Comparison of ENCODE assay signal across 8 cellular contexts in genomic region chr12:7189398-7190267, GRCh38. TPM values are rescaled to one million over a fixed set of nuclear protein-coding genes. Genes with fewer than 3 reads are reported as not detected.
DNase-seq lines count a peak whose midpoint lies in the region; ATAC-seq, FAIRE-seq and TF ChIP-seq lines count a peak whose summit lies in the region.

TSS of gene PEX5 (plus strand) at chr12:7189686. CDS start at chr12:7190378, 692 bp downstream.

- peak; percentile 91 for DNase-seq in BE2C
- peak; percentile 89 for DNase-seq in GM19239 (ENCODE audit: insufficient read length, low spot score)
- peak; percentile 84 to 94 for DNase-seq in NCI-H524 (lab: John Stamatoyannopoulos, UW)
- peak; percentile 95 for DNase-seq in activated CD4-positive, alpha-beta T cell treated with anti-CD3 and anti-CD28 coated beads, Interleukin-2, amount 10 ng/mL, durations not matched to agents 24 days and 14 days
- peak; percentile 91 for DNase-seq in colonic mucosa
- DNase-seq in stimulated activated CD4-positive, alpha-beta T cell treated with anti-CD3 and anti-CD28 coated beads, Interleukin-1b, Interleukin-23, amount 100 ng/mL, for 24 hours (ENCODE audit: low read depth in 4 of 4, low spot score in 1 of 4), result peak; percentile 52 to 74 (median 65)

- no peaks in the 10 kb centered on the region for H3K9me3 Mint-ChIP-seq in activated CD4-positive, alpha-beta T cell treated with anti-CD3 and anti-CD28 coated beads, Interleukin-2, amount 10 ng/mL, durations not matched to agents 24 days and 14 days

- intact Hi-C loops in activated CD4-positive, alpha-beta T cell treated with anti-CD3 and anti-CD28 coated beads, Interleukin-2, amount 10 ng/mL, durations not matched to agents 24 days and 14 days (cut with micrococcal nuclease), result loop anchor here (5.0 kb wide), 2 partner anchors 172 to 527 kb away; partner anchors contain the start of genes ING4 and LPCAT3
- intact Hi-C loops in colonic mucosa (cut with DNase I), result no loop called here

- H3K36me3 ChIP-seq in BE2C, result peaks cover 20% of the 10 kb centered on the region
- H3K36me3 ChIP-seq in colonic mucosa, result no peaks in the 10 kb centered on the region

- peak within 1 kb of the TSS; percentile 82 to 91 for H3K9ac ChIP-seq in colonic mucosa (ENCODE audit: low read depth in 2 of 2, low read length in 2 of 2)

- H3K4me1 ChIP-seq in BE2C, result peaks cover 4% of the 10 kb centered on the region; the same call in 1 of the 2 replicates
- H3K4me1 ChIP-seq in colonic mucosa, result peaks cover 7% of the 10 kb centered on the region

- H3K27ac ChIP-seq in colonic mucosa, result peak within 1 kb of the TSS; percentile 24
- peak within 1 kb of the TSS; percentile 89 for H3K27ac ChIP-seq in layer of hippocampus (ENCODE audit: low read depth, low read length)

- H3K4me3 Mint-ChIP-seq in activated CD4-positive, alpha-beta T cell treated with anti-CD3 and anti-CD28 coated beads, Interleukin-2, amount 10 ng/mL, durations not matched to agents 24 days and 14 days, result peak within 1 kb of the TSS; percentile 93

- TF ChIP-seq CTCF in BE2C (IDR thresholded peaks at IDR 0.05; ENCODE audit: low read depth, low read length) (no peak), colonic mucosa (IDR thresholded peaks at IDR 0.05) (no peak)

- H3K4me1 Mint-ChIP-seq in activated CD4-positive, alpha-beta T cell treated with anti-CD3 and anti-CD28 coated beads, Interleukin-2, amount 10 ng/mL, durations not matched to agents 24 days and 14 days, result peaks cover 23% of the 10 kb centered on the region

- peaks cover 19% of the 10 kb centered on the region for H3K36me3 Mint-ChIP-seq in activated CD4-positive, alpha-beta T cell treated with anti-CD3 and anti-CD28 coated beads, Interleukin-2, amount 10 ng/mL, durations not matched to agents 24 days and 14 days (ENCODE audit: low read depth)

- H3K27ac Mint-ChIP-seq in activated CD4-positive, alpha-beta T cell treated with anti-CD3 and anti-CD28 coated beads, Interleukin-2, amount 10 ng/mL, durations not matched to agents 24 days and 14 days, result peak within 1 kb of the TSS; percentile 96

- H3K4me3 ChIP-seq in BE2C (ENCODE audit: low read depth, low read length), result peak within 1 kb of the TSS; percentile 88
- peak within 1 kb of the TSS; percentile 72 for H3K4me3 ChIP-seq in colonic mucosa

- ATAC-seq in HG03457 (IDR thresholded peaks at IDR 0.05; ENCODE audit: unreplicated experiment), result peak; percentile 88

- H3K9me3 ChIP-seq in BE2C (no peaks in the 10 kb centered on the region), colonic mucosa (no peaks in the 10 kb centered on the region)

- no peaks in the 10 kb centered on the region for H3K27me3 Mint-ChIP-seq in activated CD4-positive, alpha-beta T cell treated with anti-CD3 and anti-CD28 coated beads, Interleukin-2, amount 10 ng/mL, durations not matched to agents 24 days and 14 days

- H3K27me3 ChIP-seq in BE2C, result no peaks in the 10 kb centered on the region
- H3K27me3 ChIP-seq in colonic mucosa, result no peaks in the 10 kb centered on the region
- no peaks in the 10 kb centered on the region for H3K27me3 ChIP-seq in layer of hippocampus (ENCODE audit: control insufficient read depth, insufficient read depth, low read length)

- peak; percentile 73 for FAIRE-seq in GM19239 (lab: Jason Lieb, UNC)

RNA-seq across cellular contexts. Expression of gene PEX5, which starts in this region (rescaled TPM):
- polyA plus RNA-seq in BE2C (2012; ENCODE audit: insufficient read depth, insufficient read length, low read depth), result 80.6 TPM
- 36.7 and 42.5 TPM in 2 replicates for total RNA-seq in activated CD4-positive, alpha-beta T cell treated with anti-CD3 and anti-CD28 coated beads, Interleukin-2, amount 10 ng/mL, durations not matched to agents 24 days and 14 days
- 10 to 100 TPM; 31.4 to 35.4 TPM for total RNA-seq in colonic mucosa

Comparison
In these comparisons a context has a peak if more than half of its experiments do, and no peak if none do; other contexts are left out.
1. Peak in every context shown above with its lines: DNase-seq, ATAC-seq, H3K4me3 ChIP-seq and H3K27ac ChIP-seq.